In the genomic region with DNA sequence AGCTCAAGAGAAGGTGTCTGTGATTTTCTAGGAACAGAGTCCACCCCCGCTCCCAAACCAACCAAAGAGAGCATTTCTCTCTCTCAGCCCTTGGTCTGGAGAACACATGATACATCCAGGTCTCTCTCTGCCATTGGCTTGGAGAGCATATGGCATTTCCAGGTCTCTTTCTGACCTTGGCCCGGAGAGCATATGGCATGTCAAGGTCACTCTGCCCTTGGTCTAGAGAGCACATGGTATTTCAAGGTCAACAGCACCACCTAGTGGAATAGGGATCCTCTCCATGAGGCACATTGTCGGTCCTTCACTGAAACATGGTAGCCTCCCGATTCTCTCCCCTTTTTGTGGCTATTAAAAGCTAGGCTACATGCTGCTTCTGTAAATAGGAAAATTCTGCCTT, we compare ENCODE assay signal across 9 cellular contexts.
A peak's percentile ranks its signal among the peaks of the same experiment; 100 is the strongest.
DNase-seq lines count a peak whose midpoint lies in the region; ATAC-seq and TF ChIP-seq lines count a peak whose summit lies in the region.
"Had no signal": no experiment of that assay in that cellular context is flagged by ENCODE, and none has a peak within 500 bp of the region (broad histone marks: within the 10 kb centered on the region; RNA-seq: fewer than 3 reads in every experiment).

No MANE protein-coding gene starts in this region.

- H3K9me3 ChIP-seq in SJCRH30 (replicated peaks) = no peaks in the 10 kb centered on the region
- no peaks in the 10 kb centered on the region for H3K9me3 ChIP-seq in lower lobe of right lung
- no peaks in the 10 kb centered on the region for H3K9me3 ChIP-seq in CD8-positive, alpha-beta T cell (ENCODE audit: low read length)

- no peaks in the 10 kb centered on the region for H3K4me1 ChIP-seq in SJCRH30
- H3K4me1 ChIP-seq in lower lobe of right lung = no peaks in the 10 kb centered on the region
- no peaks in the 10 kb centered on the region for H3K4me1 ChIP-seq in CD8-positive, alpha-beta T cell (ENCODE audit: insufficient read depth, low read length)

- peak; percentile 27 to 74 (median 31) for DNase-seq in NCI-H1417 (lab: John Stamatoyannopoulos, UW)
- DNase-seq in NCI-H1417 treated with DMSO at 0.1 percent for 48 hours (lab: John Stamatoyannopoulos, UW) = no peak
- DNase-seq in SJCRH30 = peak; percentile 35 to 70
- no peak for DNase-seq in lower lobe of right lung
- no peak for DNase-seq in CD8-positive, alpha-beta T cell
- no peak for DNase-seq in stimulated activated naive CD4-positive, alpha-beta T cell treated with Interleukin-2 at 50 U/mL for 16 hours (lab: John Stamatoyannopoulos, UW)
- DNase-seq in stimulated activated effector memory CD8-positive, alpha-beta T cell treated with anti-CD3 and anti-CD28 coated beads, Interleukin-12 subunit alpha, Interleukin-12 subunit beta, amount 100 ng/mL, for 72 hours (ENCODE audit: low spot score in 2 of 2) = no peak

- peak; percentile 18 for TF ChIP-seq CTCF in lower lobe of right lung (IDR thresholded peaks at IDR 0.05)
- TF ChIP-seq CTCF in CD8-positive, alpha-beta T cell (IDR thresholded peaks at IDR 0.05) = no peak

- no peak overlapping the region for H3K4me3 Mint-ChIP-seq in CD8-positive, alpha-beta T cell
- H3K4me3 Mint-ChIP-seq in stimulated activated effector memory CD8-positive, alpha-beta T cell treated with anti-CD3 and anti-CD28 coated beads, Interleukin-12 subunit alpha, Interleukin-12 subunit beta, amount 100 ng/mL, for 72 hours = no peak overlapping the region

- no peaks in the 10 kb centered on the region for H3K4me1 Mint-ChIP-seq in CD8-positive, alpha-beta T cell (ENCODE audit: low read depth)
- H3K4me1 Mint-ChIP-seq in stimulated activated effector memory CD8-positive, alpha-beta T cell treated with anti-CD3 and anti-CD28 coated beads, Interleukin-12 subunit alpha, Interleukin-12 subunit beta, amount 100 ng/mL, for 72 hours = no peaks in the 10 kb centered on the region

- POLR2A ChIA-PET in CD8-positive, alpha-beta T cell (lab: Charles Lee) = no interaction called here

- no peaks in the 10 kb centered on the region for H3K9me3 Mint-ChIP-seq in CD8-positive, alpha-beta T cell
- H3K9me3 Mint-ChIP-seq in stimulated activated effector memory CD8-positive, alpha-beta T cell treated with anti-CD3 and anti-CD28 coated beads, Interleukin-12 subunit alpha, Interleukin-12 subunit beta, amount 100 ng/mL, for 72 hours = peaks cover 9% of the 10 kb centered on the region

- CTCF ChIA-PET in CD8-positive, alpha-beta T cell (lab: Charles Lee) = no interaction called here

- no peaks in the 10 kb centered on the region for H3K27me3 Mint-ChIP-seq in CD8-positive, alpha-beta T cell (ENCODE audit: low read depth)

- no peak overlapping the region for H3K27ac Mint-ChIP-seq in CD8-positive, alpha-beta T cell
- H3K27ac Mint-ChIP-seq in stimulated activated effector memory CD8-positive, alpha-beta T cell treated with anti-CD3 and anti-CD28 coated beads, Interleukin-12 subunit alpha, Interleukin-12 subunit beta, amount 100 ng/mL, for 72 hours = no peak overlapping the region

- H3K4me3 ChIP-seq in SJCRH30 = no peak overlapping the region
- no peak overlapping the region for H3K4me3 ChIP-seq in lower lobe of right lung
- H3K4me3 ChIP-seq in CD8-positive, alpha-beta T cell (ENCODE audit: low read depth, low read length) = no peak overlapping the region
- H3K4me3 ChIP-seq: lung had no signal

- intact Hi-C loops in lower lobe of right lung (cut with DNase I) = no loop called here
- intact Hi-C loops in CD8-positive, alpha-beta T cell (cut with DNase I, micrococcal nuclease) = no loop called here

- H3K36me3 Mint-ChIP-seq in CD8-positive, alpha-beta T cell = no peaks in the 10 kb centered on the region
- H3K36me3 Mint-ChIP-seq in stimulated activated effector memory CD8-positive, alpha-beta T cell treated with anti-CD3 and anti-CD28 coated beads, Interleukin-12 subunit alpha, Interleukin-12 subunit beta, amount 100 ng/mL, for 72 hours = no peaks in the 10 kb centered on the region

- H3K36me3 ChIP-seq in SJCRH30 (no peaks in the 10 kb centered on the region), lower lobe of right lung (no peaks in the 10 kb centered on the region)
- H3K36me3 ChIP-seq in CD8-positive, alpha-beta T cell (ENCODE audit: insufficient read depth, low read length) = no peaks in the 10 kb centered on the region

- ATAC-seq in HG02678 (IDR thresholded peaks at IDR 0.05; ENCODE audit: unreplicated experiment) (peak; percentile 41), lower lobe of right lung (no peak)
- ATAC-seq in CD8-positive, alpha-beta T cell = no peak
- no peak for ATAC-seq in stimulated activated effector memory CD8-positive, alpha-beta T cell treated with anti-CD3 and anti-CD28 coated beads, Interleukin-12 subunit alpha, Interleukin-12 subunit beta, amount 100 ng/mL, for 72 hours

- H3K27me3 ChIP-seq in SJCRH30 (no peaks in the 10 kb centered on the region), lower lobe of right lung (ENCODE audit: low read depth) (no peaks in the 10 kb centered on the region)
- no peaks in the 10 kb centered on the region for H3K27me3 ChIP-seq in CD8-positive, alpha-beta T cell (ENCODE audit: insufficient read depth, low read length)

- no peak overlapping the region for H3K27ac ChIP-seq in SJCRH30
- H3K27ac ChIP-seq in lower lobe of right lung = no peak overlapping the region
- H3K27ac ChIP-seq in CD8-positive, alpha-beta T cell (ENCODE audit: low read depth, low read length) = no peak overlapping the region

Comparison
In these comparisons a context has a peak if more than half of its experiments do, and no peak if none do; other contexts are left out.
1. DNase-seq: peak in NCI-H1417 (3 of 3) and SJCRH30 (2 of 2); none in NCI-H1417 treated with DMSO at 0.1 percent for 48 hours (single experiment), lower lobe of right lung (single experiment), CD8-positive, alpha-beta T cell (0 of 7), stimulated activated naive CD4-positive, alpha-beta T cell treated with Interleukin-2 at 50 U/mL for 16 hours (single experiment) and stimulated activated effector memory CD8-positive, alpha-beta T cell treated with anti-CD3 and anti-CD28 coated beads, Interleukin-12 subunit alpha, Interleukin-12 subunit beta, amount 100 ng/mL, for 72 hours (0 of 2).